25 cellular contexts compared by ENCODE assay signal in the genomic region with DNA sequence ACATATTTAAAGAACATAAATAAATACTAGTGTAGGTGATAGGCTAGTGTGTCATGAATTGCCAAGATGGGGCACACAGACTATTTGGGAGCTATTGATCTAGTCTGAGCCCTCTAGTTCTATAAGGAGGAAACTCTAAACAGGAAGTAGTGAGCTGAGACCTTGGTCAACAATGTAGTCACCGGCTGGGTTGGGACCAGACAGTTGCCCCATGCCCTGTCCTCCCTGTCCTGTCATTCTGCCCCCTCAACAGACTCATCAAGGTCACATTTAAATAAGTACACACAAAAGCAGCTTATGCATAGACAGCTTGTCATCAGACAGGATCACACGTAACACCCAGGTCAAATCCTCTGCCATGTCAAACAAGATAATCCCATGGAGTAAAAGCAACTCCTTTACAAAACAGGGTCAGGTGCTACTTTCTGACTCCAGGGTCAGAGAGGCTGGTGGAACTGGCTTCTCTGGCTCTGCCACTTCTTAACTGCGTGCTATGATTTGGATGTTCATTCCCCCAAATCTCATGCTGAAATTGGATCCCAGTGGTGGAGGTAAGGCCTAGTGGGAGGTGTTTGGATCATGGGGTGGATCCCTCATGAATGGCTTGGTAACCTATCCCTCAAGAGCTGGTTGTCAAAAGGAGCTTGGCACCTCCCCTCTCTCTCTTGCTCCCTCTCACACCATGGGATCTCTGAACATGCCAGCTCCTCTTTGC.
DNase-seq lines count a peak whose midpoint lies in the region; FAIRE-seq and TF ChIP-seq lines count a peak whose summit lies in the region.
"Had no signal": no experiment of that assay in that cellular context is flagged by ENCODE, and none has a peak within 500 bp of the region (broad histone marks: within the 10 kb centered on the region; RNA-seq: fewer than 3 reads in every experiment).

No MANE protein-coding gene starts in this region.

- peaks cover 17% of the 10 kb centered on the region for H3K9me3 Mint-ChIP-seq in activated naive CD4-positive, alpha-beta T cell treated with anti-CD3 and anti-CD28 coated beads, Interleukin-2, amount 10 ng/mL, durations not matched to agents 7 days and 5 days
- H3K9me3 Mint-ChIP-seq: activated T-cell treated with anti-CD3 and anti-CD28 coated beads, Interleukin-2, amount 50 U/mL, for 24 hours had no signal

- H3K36me3 ChIP-seq in WERI-Rb-1, result no peaks in the 10 kb centered on the region
- H3K36me3 ChIP-seq: brain microvascular endothelial cell, SJCRH30, thoracic aorta had no signal

- no peak for TF ChIP-seq CTCF in LNCaP clone FGC (IDR thresholded peaks at IDR 0.05; ENCODE audit: control insufficient read depth, extremely low read depth, insufficient read depth)
- TF ChIP-seq CTCF in WERI-Rb-1 (IDR thresholded peaks at IDR 0.05; ENCODE audit: low read depth, low read length), result no peak

- peak overlapping the region; percentile 64 for H3K27ac ChIP-seq in WERI-Rb-1
- H3K27ac ChIP-seq: brain microvascular endothelial cell, parathyroid adenoma, SJCRH30, thoracic aorta had no signal

- no peak overlapping the region for H3K4me3 Mint-ChIP-seq in activated naive CD4-positive, alpha-beta T cell treated with anti-CD3 and anti-CD28 coated beads, Interleukin-2, amount 10 ng/mL, durations not matched to agents 7 days and 5 days
- H3K4me3 Mint-ChIP-seq: activated T-cell treated with anti-CD3 and anti-CD28 coated beads, Interleukin-2, amount 50 U/mL, for 24 hours; stimulated activated naive B cell treated with anti-CD40 and anti-IgM and Interleukin-4, amounts not matched to agents 10 μg/mL and 1 μg/mL and 100 μg/mL, for 72 hours had no signal

- H3K9me3 ChIP-seq in WERI-Rb-1 (ENCODE audit: severe bottlenecking), result peaks cover 6% of the 10 kb centered on the region
- H3K9me3 ChIP-seq: thoracic aorta had no signal

- H3K36me3 Mint-ChIP-seq in activated naive CD4-positive, alpha-beta T cell treated with anti-CD3 and anti-CD28 coated beads, Interleukin-2, amount 10 ng/mL, durations not matched to agents 7 days and 5 days, result peaks cover 26% of the 10 kb centered on the region

- DNase-seq in activated naive CD4-positive, alpha-beta T cell treated with anti-CD3 and anti-CD28 coated beads, Interleukin-2, amount 10 ng/mL, durations not matched to agents 7 days and 5 days, result no peak
- DNase-seq in activated naive CD4-positive, alpha-beta T cell treated with Interleukin-2 at 50 U/mL for 16 hours, result no peak
- DNase-seq in LNCaP clone FGC (ENCODE audit: low read depth), result peak; percentile 38
- DNase-seq in WERI-Rb-1, result peak; percentile 66
- no peak for DNase-seq in urothelium cell line (ENCODE audit: low spot score)
- DNase-seq in DMS153 (lab: John Stamatoyannopoulos, UW), result no peak
- no peak for DNase-seq in activated gamma-delta T cell treated with Interleukin-2 at 50 U/mL for 16 hours
- DNase-seq: activated CD4-positive, alpha-beta T cell treated with anti-CD3 and anti-CD28 coated beads for 48 hours; activated T-cell treated with anti-CD3 and anti-CD28 coated beads, Interleukin-2, amount 50 U/mL, for 24 hours; brain microvascular endothelial cell; Calu3; foreskin melanocyte; GF-D8; hypothalamus; mammary epithelial cell; NCI-H1417; NCI-H2171 treated with DMSO at 0.1 percent for 48 hours; SJCRH30; stimulated activated naive B cell treated with anti-CD40 and anti-IgM and Interleukin-4, amounts not matched to agents 10 μg/mL and 1 μg/mL and 100 μg/mL, for 72 hours; T-helper 9 cell had no signal

- peak; percentile 27 for FAIRE-seq in urothelium cell line (lab: Jason Lieb, UNC)
- FAIRE-seq: endothelial cell of umbilical vein, GM12878, H54 had no signal

- no peaks in the 10 kb centered on the region for H3K27me3 ChIP-seq in WERI-Rb-1 (ENCODE audit: insufficient read depth, low read depth, severe bottlenecking)
- H3K27me3 ChIP-seq: brain microvascular endothelial cell, SJCRH30 had no signal

- no peaks in the 10 kb centered on the region for H3K27me3 Mint-ChIP-seq in activated naive CD4-positive, alpha-beta T cell treated with anti-CD3 and anti-CD28 coated beads, Interleukin-2, amount 10 ng/mL, durations not matched to agents 7 days and 5 days
- H3K27me3 Mint-ChIP-seq: activated T-cell treated with anti-CD3 and anti-CD28 coated beads, Interleukin-2, amount 50 U/mL, for 24 hours; stimulated activated naive B cell treated with anti-CD40 and anti-IgM and Interleukin-4, amounts not matched to agents 10 μg/mL and 1 μg/mL and 100 μg/mL, for 72 hours had no signal

- CTCF ChIA-PET in activated naive CD4-positive, alpha-beta T cell treated with anti-CD3 and anti-CD28 coated beads, Interleukin-2, amount 10 ng/mL, durations not matched to agents 7 days and 5 days (lab: Charles Lee), result interaction anchor here (0.6 to 2.1 kb wide), 5 partner anchors 9 to 73 kb away, joined by 3 to 6 read pairs (median 3); no protein-coding TSS in a partner anchor

- H3K4me3 ChIP-seq in LNCaP clone FGC (ENCODE audit: low read depth, low read length) (no peak overlapping the region), WERI-Rb-1 (ENCODE audit: low read depth, low read length) (no peak overlapping the region)
- H3K4me3 ChIP-seq: GM12878, SJCRH30, thoracic aorta had no signal

- H3K4me1 Mint-ChIP-seq in activated naive CD4-positive, alpha-beta T cell treated with anti-CD3 and anti-CD28 coated beads, Interleukin-2, amount 10 ng/mL, durations not matched to agents 7 days and 5 days, result peaks cover 45% of the 10 kb centered on the region

- H3K27ac Mint-ChIP-seq in activated naive CD4-positive, alpha-beta T cell treated with anti-CD3 and anti-CD28 coated beads, Interleukin-2, amount 10 ng/mL, durations not matched to agents 7 days and 5 days, result peak overlapping the region; percentile 81
- H3K27ac Mint-ChIP-seq: activated T-cell treated with anti-CD3 and anti-CD28 coated beads, Interleukin-2, amount 50 U/mL, for 24 hours; stimulated activated naive B cell treated with anti-CD40 and anti-IgM and Interleukin-4, amounts not matched to agents 10 μg/mL and 1 μg/mL and 100 μg/mL, for 72 hours had no signal

Comparison
In these comparisons a context has a peak if more than half of its experiments do, and no peak if none do; other contexts are left out.
1. DNase-seq: peak in LNCaP clone FGC (single experiment) and WERI-Rb-1 (single experiment); none in activated naive CD4-positive, alpha-beta T cell treated with anti-CD3 and anti-CD28 coated beads, Interleukin-2, amount 10 ng/mL, durations not matched to agents 7 days and 5 days (single experiment), activated naive CD4-positive, alpha-beta T cell treated with Interleukin-2 at 50 U/mL for 16 hours (single experiment), urothelium cell line (single experiment), DMS153 (single experiment) and activated gamma-delta T cell treated with Interleukin-2 at 50 U/mL for 16 hours (single experiment).